In genomic region chr5:128857061-128857677, GRCh38 we compare ENCODE assay signal across 13 cellular contexts.
DNase-seq lines count a peak whose midpoint lies in the region; ATAC-seq lines count a peak whose summit lies in the region.
"Had no signal": no experiment of that assay in that cellular context is flagged by ENCODE, and none has a peak within 500 bp of the region (broad histone marks: within the 10 kb centered on the region; RNA-seq: fewer than 3 reads in every experiment).

No MANE protein-coding gene starts in this region.

- DNase-seq in Right ventricle myocardium inferior (ENCODE audit: missing footprints): no peak
- DNase-seq in left cardiac atrium: no peak
- DNase-seq in MG63: peak; percentile 22
- peak; percentile 7 for DNase-seq in fibroblast of gingiva (ENCODE audit: low read depth)
- DNase-seq in stromal cell of bone marrow (ENCODE audit: low read depth): peak; percentile 13
- no peak for DNase-seq in HK-2 (ENCODE audit: unreplicated experiment)
- DNase-seq: Caco-2; CD8-positive, alpha-beta memory T cell; DND-41; GDM1; HFFc6 had no signal

- no peak overlapping the region for H3K4me3 ChIP-seq in MG63
- H3K4me3 ChIP-seq: HAP-1 had no signal

- no peaks in the 10 kb centered on the region for H3K27me3 ChIP-seq in MG63

- intact Hi-C loops in Right ventricle myocardium inferior (cut with DNase I): no loop called here
- intact Hi-C loops in left cardiac atrium (cut with DNase I): no loop called here

- no peaks in the 10 kb centered on the region for H3K9me3 ChIP-seq in MG63
- H3K9me3 ChIP-seq: HAP-1 had no signal

- no peaks in the 10 kb centered on the region for H3K36me3 ChIP-seq in MG63
- H3K36me3 ChIP-seq: HAP-1 had no signal

- ATAC-seq in Right ventricle myocardium inferior (peak; percentile 57), left cardiac atrium (no peak), GM18519 (IDR thresholded peaks at IDR 0.05; ENCODE audit: low FRiP score, unreplicated experiment) (no peak)

Comparison
In these comparisons a context has a peak if more than half of its experiments do, and no peak if none do; other contexts are left out.
1. DNase-seq: peak in MG63 (single experiment), fibroblast of gingiva (single experiment) and stromal cell of bone marrow (single experiment); none in Right ventricle myocardium inferior (single experiment), left cardiac atrium (single experiment) and HK-2 (single experiment).